In the genomic region with DNA sequence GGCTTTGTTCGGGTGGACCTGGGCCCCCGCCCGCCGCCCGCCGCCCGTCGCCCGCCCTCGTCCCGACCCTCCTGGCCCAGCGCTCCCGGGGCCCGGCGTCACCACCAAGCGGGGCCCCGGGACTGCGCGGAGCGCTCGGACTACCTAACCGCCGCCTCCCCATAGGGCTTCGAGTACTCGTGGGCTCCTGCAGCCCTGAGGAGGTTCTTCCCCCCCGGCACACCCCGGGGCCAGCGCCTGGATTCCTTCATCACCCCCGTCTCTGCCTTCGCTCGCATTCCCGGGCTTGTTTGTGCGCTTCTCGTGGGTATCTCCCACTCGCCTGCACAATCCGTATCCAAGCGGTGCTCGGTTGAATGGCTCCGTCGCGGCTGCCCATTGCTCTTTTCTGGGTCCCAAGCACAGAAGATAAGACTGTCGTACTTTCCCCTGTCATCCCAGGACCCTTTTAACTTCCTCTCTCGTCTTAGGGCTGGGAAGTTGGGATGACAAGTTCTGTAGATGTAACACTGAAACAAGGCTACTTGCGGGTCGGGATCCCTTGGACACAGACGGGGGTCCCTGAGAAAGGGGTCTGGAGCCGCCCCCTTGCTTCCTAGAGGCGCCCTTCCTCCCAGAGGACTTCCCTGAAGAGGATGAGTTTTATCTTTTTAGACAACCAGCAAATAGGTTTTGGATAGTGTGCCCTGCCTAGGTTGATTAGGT, we compare ENCODE assay signal across 8 cellular contexts. TPM values are rescaled to one million over a fixed set of nuclear protein-coding genes. Genes with fewer than 3 reads are reported as not detected.
DNase-seq lines count a peak whose midpoint lies in the region; ATAC-seq and TF ChIP-seq lines count a peak whose summit lies in the region.

No MANE protein-coding gene starts in this region.

- peak overlapping the region; percentile 54 for H2AFZ ChIP-seq in OCI-LY3 (ENCODE audit: low read depth, low read length)
- H2AFZ ChIP-seq in smooth muscle cell (ENCODE audit: low read depth), result peak overlapping the region; percentile 100

- DNase-seq in BE2C (peak; percentile 49), brain microvascular endothelial cell (peak; percentile 23), inferior parietal cortex (ENCODE audit: extremely low spot score) (peak; percentile 42), smooth muscle cell (lab: John Stamatoyannopoulos, UW; ENCODE audit: unreplicated experiment) (no peak), OCI-M1 (lab: John Stamatoyannopoulos, UW) (no peak)

- under 1% methylated on average over 43 of the region's 48 CpGs for WGBS in smooth muscle cell (ENCODE audit: low lambda C conversion rate)

- no peaks in the 10 kb centered on the region for H3F3A ChIP-seq in smooth muscle cell (ENCODE audit: low read depth)

- no peaks in the 10 kb centered on the region for H3K27me3 ChIP-seq in BE2C
- no peaks in the 10 kb centered on the region for H3K27me3 ChIP-seq in OCI-LY3 (ENCODE audit: low read depth, low read length)
- H3K27me3 ChIP-seq in brain microvascular endothelial cell (replicated peaks), result no peaks in the 10 kb centered on the region
- no peaks in the 10 kb centered on the region for H3K27me3 ChIP-seq in smooth muscle cell (ENCODE audit: low read depth)

- H3K4me3 ChIP-seq in BE2C (ENCODE audit: low read depth, low read length), result peak overlapping the region; percentile 87
- H3K4me3 ChIP-seq in OCI-LY3 (ENCODE audit: low read length), result peak overlapping the region; percentile 94
- H3K4me3 ChIP-seq in brain microvascular endothelial cell (ENCODE audit: low read depth, low read length), result peak overlapping the region; percentile 89
- peak overlapping the region; percentile 81 for H3K4me3 ChIP-seq in smooth muscle cell

- peaks cover 15% of the 10 kb centered on the region for H3K36me3 ChIP-seq in BE2C
- peaks cover 11% of the 10 kb centered on the region for H3K36me3 ChIP-seq in OCI-LY3 (replicated peaks; ENCODE audit: low read depth, low read length)
- peaks cover 9% of the 10 kb centered on the region for H3K36me3 ChIP-seq in brain microvascular endothelial cell (replicated peaks)
- no peaks in the 10 kb centered on the region for H3K36me3 ChIP-seq in smooth muscle cell (ENCODE audit: low read depth)

- TF ChIP-seq CTCF in BE2C (IDR thresholded peaks at IDR 0.05; ENCODE audit: low read depth, low read length), result no peak
- no peak for TF ChIP-seq CTCF in OCI-LY3 (IDR thresholded peaks at IDR 0.05; ENCODE audit: low read depth, low read length)
- no peak for TF ChIP-seq CTCF in brain microvascular endothelial cell (IDR thresholded peaks at IDR 0.05; ENCODE audit: low read depth, low read length, missing control alignments)
- TF ChIP-seq CTCF in smooth muscle cell (IDR thresholded peaks at IDR 0.05; ENCODE audit: borderline replicate concordance, insufficient read depth, poor library complexity, severe bottlenecking), result no peak

- no peaks in the 10 kb centered on the region; the same call in 1 of the 2 replicates for H4K20me1 ChIP-seq in OCI-LY3 (ENCODE audit: insufficient read depth, low read length)
- H4K20me1 ChIP-seq in smooth muscle cell (ENCODE audit: low read depth), result peaks cover 38% of the 10 kb centered on the region

- H3K4me1 ChIP-seq in BE2C, result no peaks in the 10 kb centered on the region
- H3K4me1 ChIP-seq in OCI-LY3 (ENCODE audit: low read length), result peaks cover 10% of the 10 kb centered on the region
- H3K4me1 ChIP-seq in smooth muscle cell (ENCODE audit: low read depth), result peaks cover 7% of the 10 kb centered on the region

- H3K9ac ChIP-seq in OCI-LY3 (ENCODE audit: low read length), result peak overlapping the region; percentile 79
- peak overlapping the region; percentile 89 for H3K9ac ChIP-seq in smooth muscle cell (ENCODE audit: low read depth)

- no peaks in the 10 kb centered on the region for H3K9me3 ChIP-seq in BE2C
- H3K9me3 ChIP-seq in OCI-LY3 (ENCODE audit: insufficient read depth, low read length), result no peaks in the 10 kb centered on the region
- no peaks in the 10 kb centered on the region for H3K9me3 ChIP-seq in smooth muscle cell (replicated peaks; ENCODE audit: low read depth)

- ATAC-seq in GM18520 (IDR thresholded peaks at IDR 0.05; ENCODE audit: unreplicated experiment) (peak; percentile 25), HG03025 (IDR thresholded peaks at IDR 0.05; ENCODE audit: low FRiP score, unreplicated experiment) (peak; percentile 47)

- peak overlapping the region; percentile 22; the same call in 1 of the 2 replicates for H3K27ac ChIP-seq in OCI-LY3 (ENCODE audit: low read length)
- H3K27ac ChIP-seq in brain microvascular endothelial cell, result peak overlapping the region; percentile 13
- H3K27ac ChIP-seq in smooth muscle cell (ENCODE audit: low read depth), result peak overlapping the region; percentile 70

- in situ Hi-C loops in brain microvascular endothelial cell (cut with HindIII; ENCODE audit: low pct_ligation_motif_present, low sequenced_read_pairs), result no loop called here

- H3K4me2 ChIP-seq in OCI-LY3 (ENCODE audit: low read length) (peak overlapping the region; percentile 97), smooth muscle cell (peak overlapping the region; percentile 97)

- H3K79me2 ChIP-seq in OCI-LY3 (ENCODE audit: low read length), result peaks cover 12% of the 10 kb centered on the region
- peaks cover 51% of the 10 kb centered on the region for H3K79me2 ChIP-seq in smooth muscle cell (ENCODE audit: low read depth)

RNA-seq across cellular contexts. Expression of gene MOB1B, which starts 0.6 kb away (rescaled TPM):
- 4.9 TPM for polyA plus RNA-seq in BE2C (2012; ENCODE audit: insufficient read depth, insufficient read length, low read depth)
- 18.3 and 23.7 TPM in 2 replicates for total RNA-seq in smooth muscle cell
- 3.4 and 4.4 TPM in 2 replicates for polyA plus RNA-seq in smooth muscle cell

Comparison
In these comparisons a context has a peak if more than half of its experiments do, and no peak if none do; other contexts are left out.
1. DNase-seq: peak in BE2C (single experiment), brain microvascular endothelial cell (single experiment) and inferior parietal cortex (single experiment); none in smooth muscle cell (single experiment) and OCI-M1 (single experiment).
2. H3K27ac ChIP-seq: peak in every context shown above with its lines; median percentile 70 in smooth muscle cell; 22 in OCI-LY3; 13 in brain microvascular endothelial cell.
3. Peak in every context shown above with its lines, with median percentiles within 50 percentile points of each other: H3K4me3 ChIP-seq.